Comparison of ENCODE assay signal across 19 cellular contexts in genomic region chrX:133913009-133913408, GRCh38.
A peak's percentile ranks its signal among the peaks of the same experiment; 100 is the strongest.
DNase-seq lines count a peak whose midpoint lies in the region; ATAC-seq, FAIRE-seq and TF ChIP-seq lines count a peak whose summit lies in the region.
"Had no signal": no experiment of that assay in that cellular context is flagged by ENCODE, and none has a peak within 500 bp of the region (broad histone marks: within the 10 kb centered on the region; RNA-seq: fewer than 3 reads in every experiment).

No MANE protein-coding gene starts in this region.

- peaks cover 33% of the 10 kb centered on the region for H3K4me1 ChIP-seq in HepG2 (ENCODE audit: insufficient read depth, low read length)
- no peaks in the 10 kb centered on the region for H3K4me1 ChIP-seq in right lobe of liver
- H3K4me1 ChIP-seq in H1 (replicated peaks in 1 of 4; ENCODE audit: control insufficient read depth in 3 of 4, insufficient read depth in 4 of 4, low read length in 3 of 4), result peaks cover 0 to 8% (median 3%) of the 10 kb centered on the region in 4 experiments; a peak in 6 of 7 replicates
- H3K4me1 ChIP-seq in mesenchymal stem cell (ENCODE audit: control insufficient read depth, insufficient read depth, low read depth, low read length), result no peaks in the 10 kb centered on the region
- no peaks in the 10 kb centered on the region for H3K4me1 ChIP-seq in lower lobe of right lung
- H3K4me1 ChIP-seq: BLaER1 treated with 17β-estradiol and CSF1 and Interleukin-3, amounts not matched to agents 10 nM and 100 nM had no signal

- H3K14ac ChIP-seq in H1 (ENCODE audit: insufficient read length) (no peak overlapping the region), mesenchymal stem cell (ENCODE audit: low read length in 2 of 2) (no peak overlapping the region)

- no peak for ATAC-seq in HepG2
- no peak for ATAC-seq in right lobe of liver
- no peak for ATAC-seq in left lobe of liver
- ATAC-seq in lower lobe of right lung, result no peak
- ATAC-seq in HG02763 (IDR thresholded peaks at IDR 0.05; ENCODE audit: unreplicated experiment), result no peak
- ATAC-seq: GM12878, Right ventricle myocardium inferior had no signal

- no peaks in the 10 kb centered on the region for H3K9me3 ChIP-seq in HepG2 (ENCODE audit: low read length)
- H3K9me3 ChIP-seq in right lobe of liver, result no peaks in the 10 kb centered on the region
- H3K9me3 ChIP-seq in H1 (ENCODE audit: insufficient read depth in 2 of 2, low read depth in 1 of 2, low read length in 1 of 2), result no peaks in the 10 kb centered on the region
- H3K9me3 ChIP-seq in mesenchymal stem cell (ENCODE audit: control insufficient read depth, low read length), result no peaks in the 10 kb centered on the region
- H3K9me3 ChIP-seq in lower lobe of right lung, result no peaks in the 10 kb centered on the region

- H2BK5ac ChIP-seq in H1 (ENCODE audit: low read depth, low read length) (peak overlapping the region; percentile 71; the same call in 1 of the 2 replicates), mesenchymal stem cell (ENCODE audit: low read depth, low read length, poor library complexity, severe bottlenecking) (no peak overlapping the region)

- no peak overlapping the region for H3K9ac ChIP-seq in HepG2 (ENCODE audit: insufficient read depth, low read depth, low read length)
- no peak overlapping the region for H3K9ac ChIP-seq in H1 (replicated peaks in 1 of 4; ENCODE audit: extremely low read depth in 1 of 4, low read depth in 3 of 4, low read length in 3 of 4)
- H3K9ac ChIP-seq in mesenchymal stem cell (ENCODE audit: low read length), result no peak overlapping the region
- H3K9ac ChIP-seq: BLaER1 treated with 17β-estradiol and CSF1 and Interleukin-3, amounts not matched to agents 10 nM and 100 nM; KMS-11 had no signal

- H3K23me2 ChIP-seq in H1 (ENCODE audit: low read depth, low read length), result no peaks in the 10 kb centered on the region

- no peak overlapping the region for H3K18ac ChIP-seq in H1 (ENCODE audit: extremely low read depth, low read length)
- H3K18ac ChIP-seq in mesenchymal stem cell (ENCODE audit: low read depth in 1 of 2, low read length in 2 of 2), result no peak overlapping the region

- H2AK5ac ChIP-seq in H1 (ENCODE audit: low read depth, low read length), result no peak overlapping the region
- H2AK5ac ChIP-seq in mesenchymal stem cell (ENCODE audit: low read length, severe bottlenecking), result no peak overlapping the region

- peaks cover 76% of the 10 kb centered on the region for H3K79me2 ChIP-seq in HepG2 (ENCODE audit: insufficient read depth, low read length)
- H3K79me2 ChIP-seq in H1 (ENCODE audit: control insufficient read depth in 1 of 2, insufficient read depth in 2 of 2, low read length in 2 of 2), result no peaks in the 10 kb centered on the region

- H3K4me2 ChIP-seq in HepG2 (ENCODE audit: low read depth, low read length), result no peak overlapping the region
- peak overlapping the region; percentile 42 to 60 for H3K4me2 ChIP-seq in H1 (ENCODE audit: insufficient read depth in 1 of 2, low read depth in 2 of 2, low read length in 2 of 2)
- no peak overlapping the region for H3K4me2 ChIP-seq in mesenchymal stem cell (ENCODE audit: low read length, poor library complexity, severe bottlenecking)
- H3K4me2 ChIP-seq: BLaER1 treated with 17β-estradiol and CSF1 and Interleukin-3, amounts not matched to agents 10 nM and 100 nM; KMS-11 had no signal

- FAIRE-seq in HepG2 (lab: Jason Lieb, UNC) (no peak), H1 (lab: Jason Lieb, UNC) (peak; percentile 50)
- FAIRE-seq: GM12878 had no signal

- no peak overlapping the region for H2BK20ac ChIP-seq in H1 (ENCODE audit: low read length)

- H2AFZ ChIP-seq in HepG2 (ENCODE audit: low read length) (no peak overlapping the region), H1 (ENCODE audit: low read length) (no peak overlapping the region), mesenchymal stem cell (ENCODE audit: low read depth, low read length) (no peak overlapping the region)

- no peak overlapping the region for H4K8ac ChIP-seq in H1 (ENCODE audit: extremely low read depth, insufficient read depth, low read length)
- no peak overlapping the region for H4K8ac ChIP-seq in mesenchymal stem cell (ENCODE audit: low read length)

- no peak for TF ChIP-seq POLR2A in HepG2 (IDR thresholded peaks at IDR 0.05; ENCODE audit: insufficient read depth in 1 of 2, low read depth in 2 of 2, low read length in 2 of 2)
- TF ChIP-seq POLR2A in right lobe of liver (IDR thresholded peaks at IDR 0.05), result no peak
- TF ChIP-seq POLR2A in H1 (IDR thresholded peaks at IDR 0.05; ENCODE audit: control extremely low read depth in 1 of 2, low read depth in 2 of 2, low read length in 2 of 2), result no peak

- POLR2A ChIA-PET in HepG2 (lab: Yijun Ruan, JAX), result no interaction called here
- POLR2A ChIA-PET in H1 (lab: Charles Lee; ENCODE audit: partially characterized antibody), result no interaction called here

- intact Hi-C loops in HepG2 (cut with micrococcal nuclease; ENCODE audit: unreplicated experiment), result no loop called here
- intact Hi-C loops in right lobe of liver (cut with DNase I), result no loop called here
- intact Hi-C loops in lower lobe of right lung (cut with DNase I), result no loop called here

- no peak overlapping the region for H2BK120ac ChIP-seq in H1 (replicated peaks; ENCODE audit: low read depth, low read length)
- H2BK120ac ChIP-seq in mesenchymal stem cell (ENCODE audit: low read depth, low read length), result no peak overlapping the region

- no peak overlapping the region for H3K4ac ChIP-seq in H1 (replicated peaks; ENCODE audit: insufficient read length, low read depth, low read length)
- no peak overlapping the region for H3K4ac ChIP-seq in mesenchymal stem cell (ENCODE audit: low read depth in 1 of 2, low read length in 2 of 2)

- H4K20me1 ChIP-seq in HepG2 (ENCODE audit: insufficient read depth, low read length), result peaks cover 80% of the 10 kb centered on the region
- no peaks in the 10 kb centered on the region for H4K20me1 ChIP-seq in H1 (replicated peaks in 1 of 2; ENCODE audit: control insufficient read depth in 1 of 2, insufficient read depth in 2 of 2, low read length in 2 of 2)

- H3K4me3 ChIP-seq in HepG2 (replicated peaks in 1 of 3; ENCODE audit: insufficient read depth in 1 of 3, low read depth in 2 of 3, low read length in 3 of 3), result no peak overlapping the region
- H3K4me3 ChIP-seq in right lobe of liver, result no peak overlapping the region
- peak overlapping the region in 1 of 4 experiments; percentile 41; a peak in 1 of 8 replicates for H3K4me3 ChIP-seq in H1 (ENCODE audit: extremely low read depth in 1 of 4, insufficient read depth in 2 of 4, low read depth in 3 of 4, low read length in 4 of 4)
- H3K4me3 ChIP-seq in mesenchymal stem cell (ENCODE audit: insufficient read depth in 1 of 2, low read depth in 1 of 2, low read length in 2 of 2), result no peak overlapping the region
- no peak overlapping the region for H3K4me3 ChIP-seq in lower lobe of right lung
- H3K4me3 ChIP-seq: BLaER1 treated with 17β-estradiol and CSF1 and Interleukin-3, amounts not matched to agents 10 nM and 100 nM; GM12878 had no signal

- DNase-seq in HepG2 (ENCODE audit: low spot score) (no peak), right lobe of liver (no peak), H1 (ENCODE audit: low read depth in 1 of 2, low spot score in 2 of 2) (no peak), iPS-NIHi7 (ENCODE audit: extremely low spot score) (peak; percentile 16), mesenchymal stem cell (no peak), left lobe of liver (ENCODE audit: low spot score) (no peak), lower lobe of right lung (no peak)
- DNase-seq: 8988T; CD4-positive, alpha-beta memory T cell; DND-41; HCEC 1CT; IMR-90; NCI-H2081; NCI-H82 had no signal

- H3K27me3 ChIP-seq in HepG2 (ENCODE audit: control insufficient read depth in 1 of 2, insufficient read depth in 2 of 2, low read length in 2 of 2) (no peaks in the 10 kb centered on the region), right lobe of liver (peaks cover 0 to 8% of the 10 kb centered on the region in 2 donors), H1 (replicated peaks in 1 of 4; ENCODE audit: control insufficient read depth in 3 of 4, extremely low read depth in 1 of 4, insufficient read depth in 3 of 4, low read length in 3 of 4) (no peaks in the 10 kb centered on the region), mesenchymal stem cell (ENCODE audit: control insufficient read depth in 1 of 2, insufficient read depth in 1 of 2, low read length in 2 of 2) (no peaks in the 10 kb centered on the region), lower lobe of right lung (ENCODE audit: low read depth) (no peaks in the 10 kb centered on the region)

- TF ChIP-seq RAD21 in HepG2 (CRISPR knock-in tag; IDR thresholded peaks at IDR 0.05) (no peak), H1 (IDR thresholded peaks at IDR 0.05 in 1 of 2, conservative IDR thresholded peaks at IDR 0.05 in 1 of 2; ENCODE audit: low read depth in 2 of 2, low read length in 2 of 2) (no peak)

- H3K27ac ChIP-seq in HepG2 (ENCODE audit: extremely low read length, insufficient read depth, low read length), result no peak overlapping the region
- no peak overlapping the region for H3K27ac ChIP-seq in right lobe of liver
- H3K27ac ChIP-seq in H1 (ENCODE audit: low read depth, low read length), result 0 out of 2 replicates have a peak overlapping the region, but pooled peaks have one; percentile 36
- no peak overlapping the region for H3K27ac ChIP-seq in mesenchymal stem cell (ENCODE audit: low read length, poor library complexity, severe bottlenecking)
- no peak overlapping the region for H3K27ac ChIP-seq in lower lobe of right lung
- H3K27ac ChIP-seq: BLaER1 treated with 17β-estradiol and CSF1 and Interleukin-3, amounts not matched to agents 10 nM and 100 nM; KMS-11 had no signal

- H3K56ac ChIP-seq in H1 (replicated peaks; ENCODE audit: insufficient read length, low read depth, low read length), result no peak overlapping the region

- H3K79me1 ChIP-seq in H1 (ENCODE audit: low read depth, low read length) (no peaks in the 10 kb centered on the region), mesenchymal stem cell (replicated peaks; ENCODE audit: low read length, poor library complexity, severe bottlenecking) (no peaks in the 10 kb centered on the region)

- no peak overlapping the region for H2BK12ac ChIP-seq in H1 (ENCODE audit: low read depth, low read length)
- H2BK12ac ChIP-seq in mesenchymal stem cell (ENCODE audit: low read length in 2 of 2), result no peak overlapping the region

- CTCF ChIA-PET in HepG2 (lab: Yijun Ruan, JAX; ENCODE audit: low intra/inter-chr PET ratio, low total read pairs) (no interaction called here), H1 (lab: Charles Lee; ENCODE audit: partially characterized antibody) (interaction anchor here (0.7 to 1.1 kb wide), 3 partner anchors 9 to 485 kb away, joined by 3 to 5 read pairs (median 4); no protein-coding TSS in a partner anchor)

- peak overlapping the region; percentile 42 for H4K91ac ChIP-seq in H1 (replicated peaks; ENCODE audit: insufficient read length, low read length)
- no peak overlapping the region for H4K91ac ChIP-seq in mesenchymal stem cell (ENCODE audit: low read length)

- no peak for TF ChIP-seq EP300 in HepG2 (IDR thresholded peaks at IDR 0.05; ENCODE audit: low read depth in 2 of 2, low read length in 2 of 2)
- TF ChIP-seq EP300 in HepG2 (CRISPR knock-in tag; IDR thresholded peaks at IDR 0.05; ENCODE audit: borderline replicate concordance), result no peak
- no peak for TF ChIP-seq EP300 in H1 (IDR thresholded peaks at IDR 0.05; ENCODE audit: borderline replicate concordance in 1 of 2, low read depth in 2 of 2, low read length in 2 of 2)

- peak overlapping the region; percentile 88 for H4K5ac ChIP-seq in H1 (ENCODE audit: insufficient read length, low read depth, low read length)

- in situ Hi-C loops in HepG2 (cut with HindIII; ENCODE audit: extremely low pct_ligation_motif_present, low pct_unique_long_range_greater_than_20kb), result no loop called here

- WGBS in HepG2 (ENCODE audit: low lambda C conversion rate), result 83% methylated on average over 1 of the region's 1 CpG
- 64% methylated on average over 1 of the region's 1 CpG for whole genome bisulfite sequencing in right lobe of liver (ENCODE audit: insufficient coverage, low coverage, low lambda C conversion rate, missing lambda C conversion rate)
- WGBS in H1 (ENCODE audit: extremely low coverage in 1 of 2, insufficient coverage in 1 of 2, insufficient read length in 1 of 2, insufficient replicate concordance in 2 of 2, low coverage in 1 of 2, low lambda C conversion rate in 2 of 2, missing lambda C conversion rate in 1 of 2), 2 experiments, result no CpG with 5 or more reads among the region's 1 CpG
- WGBS in mesenchymal stem cell, result 27% methylated on average over 1 of the region's 1 CpG

- TF ChIP-seq CTCF in HepG2 (CRISPR knock-in tag; IDR thresholded peaks at IDR 0.05) (no peak), right lobe of liver (IDR thresholded peaks at IDR 0.05) (no peak), H1 (IDR thresholded peaks at IDR 0.05; ENCODE audit: control extremely low read depth in 1 of 3, insufficient read depth in 1 of 3, low read depth in 1 of 3, low read length in 3 of 3) (no peak), lower lobe of right lung (IDR thresholded peaks at IDR 0.05) (no peak)

- H3K36me3 ChIP-seq in HepG2 (replicated peaks in 1 of 2; ENCODE audit: control insufficient read depth in 1 of 2, insufficient read depth in 2 of 2, low read length in 2 of 2) (peaks cover 2 to 36% of the 10 kb centered on the region in 2 experiments; a peak in 2 of 5 replicates), right lobe of liver (no peaks in the 10 kb centered on the region), H1 (ENCODE audit: control insufficient read depth in 2 of 4, insufficient read depth in 4 of 4, low read length in 3 of 4) (no peaks in the 10 kb centered on the region; a peak in 1 of 8 replicates), mesenchymal stem cell (ENCODE audit: control insufficient read depth in 1 of 2, insufficient read depth in 2 of 2, low read depth in 1 of 2, low read length in 2 of 2) (no peaks in the 10 kb centered on the region), lower lobe of right lung (no peaks in the 10 kb centered on the region)
- H3K36me3 ChIP-seq: BLaER1 treated with 17β-estradiol and CSF1 and Interleukin-3, amounts not matched to agents 10 nM and 100 nM had no signal

- no TSS peak for BruUV-seq in HepG2 (replicated peaks; lab: Mats Ljungman, UMichigan)

- no peak overlapping the region for H3K23ac ChIP-seq in H1 (ENCODE audit: insufficient read length)
- no peak overlapping the region for H3K23ac ChIP-seq in mesenchymal stem cell (ENCODE audit: low read length in 2 of 2)

- H2BK15ac ChIP-seq in H1 (ENCODE audit: low read length) (no peak overlapping the region), mesenchymal stem cell (ENCODE audit: low read depth, poor library complexity, severe bottlenecking) (no peak overlapping the region)

Comparison
In these comparisons a context has a peak if more than half of its experiments do, and no peak if none do; other contexts are left out.
1. H3K4me2 ChIP-seq: peak in H1 (2 of 2); none in HepG2 (single experiment) and mesenchymal stem cell (single experiment).
2. Of the 41 proteins assayed by ChIP-seq in both HepG2 and H1: peak only in HepG2: POLR2AphosphoS5; only in H1: none; in both: none; in neither: 40.